9 cellular contexts compared by ENCODE assay signal in the genomic region with DNA sequence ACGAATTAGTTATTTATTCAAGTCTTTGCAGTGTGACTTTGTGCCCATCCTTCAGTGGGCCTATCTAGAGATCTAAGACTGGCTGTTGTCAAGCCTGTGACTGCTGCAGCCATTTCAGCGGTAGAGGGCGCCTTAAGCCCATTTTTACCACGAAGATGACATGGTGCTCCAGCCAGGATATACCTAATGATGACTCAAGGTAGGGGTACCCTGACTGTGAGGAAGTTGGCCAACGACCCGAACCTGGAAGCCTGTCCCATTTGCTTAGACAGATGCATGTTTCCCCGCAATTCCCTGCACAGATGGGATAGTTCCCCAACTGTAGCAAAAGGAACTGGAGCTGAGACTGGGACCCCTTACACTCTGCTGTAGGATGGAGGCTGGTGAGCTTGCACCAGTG. TPM values are rescaled to one million over a fixed set of nuclear protein-coding genes. Genes with fewer than 3 reads are reported as not detected.
DNase-seq lines count a peak whose midpoint lies in the region; ATAC-seq and TF ChIP-seq lines count a peak whose summit lies in the region.
"Had no signal": no experiment of that assay in that cellular context is flagged by ENCODE, and none has a peak within 500 bp of the region (broad histone marks: within the 10 kb centered on the region; RNA-seq: fewer than 3 reads in every experiment).

No MANE protein-coding gene starts in this region.

- POLR2A ChIA-PET in activated CD4-positive, alpha-beta T cell treated with anti-CD3 and anti-CD28 coated beads for 36 hours (lab: Charles Lee), result no interaction called here
- POLR2A ChIA-PET in activated CD4-positive, alpha-beta T cell treated with anti-CD3 and anti-CD28 coated beads, Interleukin-2, amount 10 ng/mL, durations not matched to agents 7 days and 5 days (lab: Charles Lee), result no interaction called here

- peaks cover 7% of the 10 kb centered on the region for H3K9me3 Mint-ChIP-seq in activated CD4-positive, alpha-beta T cell treated with anti-CD3 and anti-CD28 coated beads for 36 hours (ENCODE audit: low read depth)
- peaks cover 11% of the 10 kb centered on the region for H3K9me3 Mint-ChIP-seq in activated CD4-positive, alpha-beta T cell treated with anti-CD3 and anti-CD28 coated beads, Interleukin-2, amount 10 ng/mL, durations not matched to agents 7 days and 5 days

- H3K4me1 Mint-ChIP-seq in activated CD4-positive, alpha-beta T cell treated with anti-CD3 and anti-CD28 coated beads for 36 hours, result no peaks in the 10 kb centered on the region
- H3K4me1 Mint-ChIP-seq in activated CD4-positive, alpha-beta T cell treated with anti-CD3 and anti-CD28 coated beads, Interleukin-2, amount 10 ng/mL, durations not matched to agents 7 days and 5 days, result no peaks in the 10 kb centered on the region

- CTCF ChIA-PET in activated CD4-positive, alpha-beta T cell treated with anti-CD3 and anti-CD28 coated beads for 36 hours (lab: Charles Lee), result interaction anchor here (0.7 kb wide), 1 partner anchor 379 kb away, joined by 3 read pairs; no protein-coding TSS in a partner anchor
- CTCF ChIA-PET in activated CD4-positive, alpha-beta T cell treated with anti-CD3 and anti-CD28 coated beads, Interleukin-2, amount 10 ng/mL, durations not matched to agents 7 days and 5 days (lab: Charles Lee), result interaction anchor here (0.7 kb wide), 1 partner anchor 292 kb away, joined by 3 read pairs; no protein-coding TSS in a partner anchor

- no peak overlapping the region for H3K4me3 ChIP-seq in epithelial cell of proximal tubule (ENCODE audit: low read depth, low read length)
- H3K4me3 ChIP-seq in skeletal muscle cell (ENCODE audit: low read depth, low read length), result no peak overlapping the region
- H3K4me3 ChIP-seq: PC-9 had no signal

- H3K27me3 Mint-ChIP-seq in activated CD4-positive, alpha-beta T cell treated with anti-CD3 and anti-CD28 coated beads for 36 hours, result no peaks in the 10 kb centered on the region
- no peaks in the 10 kb centered on the region for H3K27me3 Mint-ChIP-seq in activated CD4-positive, alpha-beta T cell treated with anti-CD3 and anti-CD28 coated beads, Interleukin-2, amount 10 ng/mL, durations not matched to agents 7 days and 5 days

- no peak overlapping the region for H3K4me3 Mint-ChIP-seq in activated CD4-positive, alpha-beta T cell treated with anti-CD3 and anti-CD28 coated beads for 36 hours
- H3K4me3 Mint-ChIP-seq in activated CD4-positive, alpha-beta T cell treated with anti-CD3 and anti-CD28 coated beads, Interleukin-2, amount 10 ng/mL, durations not matched to agents 7 days and 5 days, result no peak overlapping the region

- peak; percentile 64 for TF ChIP-seq CTCF in epithelial cell of proximal tubule (conservative IDR thresholded peaks at IDR 0.05; ENCODE audit: low read depth, low read length)

- peaks cover 42% of the 10 kb centered on the region for H3K36me3 Mint-ChIP-seq in activated CD4-positive, alpha-beta T cell treated with anti-CD3 and anti-CD28 coated beads for 36 hours (ENCODE audit: low read depth)
- peaks cover 15% of the 10 kb centered on the region for H3K36me3 Mint-ChIP-seq in activated CD4-positive, alpha-beta T cell treated with anti-CD3 and anti-CD28 coated beads, Interleukin-2, amount 10 ng/mL, durations not matched to agents 7 days and 5 days (ENCODE audit: low read depth)

- DNase-seq in activated CD4-positive, alpha-beta T cell treated with anti-CD3 and anti-CD28 coated beads for 36 hours, result peak; percentile 19
- no peak for DNase-seq in activated CD4-positive, alpha-beta T cell treated with anti-CD3 and anti-CD28 coated beads, Interleukin-2, amount 10 ng/mL, durations not matched to agents 7 days and 5 days
- DNase-seq in NCI-H460 (ENCODE audit: extremely low read depth, low read depth) (peak; percentile 57), epithelial cell of proximal tubule (ENCODE audit: low read depth) (no peak), skeletal muscle cell (ENCODE audit: low read depth) (peak; percentile 0), MV-4-11 (lab: John Stamatoyannopoulos, UW) (no peak)
- DNase-seq in activated naive CD4-positive, alpha-beta T cell treated with anti-CD3 and anti-CD28 coated beads, Interleukin-2, amount 50 U/mL, for 16 hours, result no peak
- DNase-seq: PC-9 had no signal

- peak; percentile 23 for ATAC-seq in activated CD4-positive, alpha-beta T cell treated with anti-CD3 and anti-CD28 coated beads for 36 hours
- no peak for ATAC-seq in HG03571 (IDR thresholded peaks at IDR 0.05; ENCODE audit: unreplicated experiment)

- intact Hi-C loops in activated CD4-positive, alpha-beta T cell treated with anti-CD3 and anti-CD28 coated beads for 36 hours (cut with DNase I, micrococcal nuclease), result no loop called here

- H3K27ac Mint-ChIP-seq in activated CD4-positive, alpha-beta T cell treated with anti-CD3 and anti-CD28 coated beads for 36 hours, result no peak overlapping the region
- H3K27ac Mint-ChIP-seq in activated CD4-positive, alpha-beta T cell treated with anti-CD3 and anti-CD28 coated beads, Interleukin-2, amount 10 ng/mL, durations not matched to agents 7 days and 5 days, result no peak overlapping the region

RNA-seq across cellular contexts. Expression of a gene that starts 41.3 kb away (rescaled TPM):
- 10 to 100 TPM; 30.7 to 39.9 TPM for total RNA-seq in activated CD4-positive, alpha-beta T cell treated with anti-CD3 and anti-CD28 coated beads for 36 hours
- total RNA-seq in activated CD4-positive, alpha-beta T cell treated with anti-CD3 and anti-CD28 coated beads, Interleukin-2, amount 10 ng/mL, durations not matched to agents 7 days and 5 days, result 10 to 100 TPM; 19.3 to 24.0 TPM
- 12.1 and 16.7 TPM in 2 replicates for total RNA-seq in NCI-H460 (2014; rRNA removed; shearing (Covaris generic))
- polyA plus RNA-seq in NCI-H460 (2014; cell fraction: nucleus; rRNA removed), result 9.2 and 10.4 TPM in 2 replicates
- total RNA-seq in epithelial cell of proximal tubule, result 45.4 and 62.6 TPM in 2 replicates

RNA-seq across cellular contexts. Expression of a gene that starts 45.1 kb away (rescaled TPM):
- not detected for total RNA-seq in activated CD4-positive, alpha-beta T cell treated with anti-CD3 and anti-CD28 coated beads for 36 hours
- total RNA-seq in activated CD4-positive, alpha-beta T cell treated with anti-CD3 and anti-CD28 coated beads, Interleukin-2, amount 10 ng/mL, durations not matched to agents 7 days and 5 days, result not detected
- not detected in 2 replicates for total RNA-seq in NCI-H460 (2014; rRNA removed; shearing (Covaris generic))
- not detected in 2 replicates for polyA plus RNA-seq in NCI-H460 (2014; cell fraction: nucleus; rRNA removed)
- total RNA-seq in epithelial cell of proximal tubule, result 0.07 TPM in 1 of 2 replicates, not detected in the other
- total RNA-seq: PC-9 had no signal

Comparison
In these comparisons a context has a peak if more than half of its experiments do, and no peak if none do; other contexts are left out.
1. DNase-seq: peak in activated CD4-positive, alpha-beta T cell treated with anti-CD3 and anti-CD28 coated beads for 36 hours (single experiment), NCI-H460 (single experiment) and skeletal muscle cell (single experiment); none in activated CD4-positive, alpha-beta T cell treated with anti-CD3 and anti-CD28 coated beads, Interleukin-2, amount 10 ng/mL, durations not matched to agents 7 days and 5 days (single experiment), epithelial cell of proximal tubule (single experiment), MV-4-11 (single experiment) and activated naive CD4-positive, alpha-beta T cell treated with anti-CD3 and anti-CD28 coated beads, Interleukin-2, amount 50 U/mL, for 16 hours (single experiment).